In the genomic region with DNA sequence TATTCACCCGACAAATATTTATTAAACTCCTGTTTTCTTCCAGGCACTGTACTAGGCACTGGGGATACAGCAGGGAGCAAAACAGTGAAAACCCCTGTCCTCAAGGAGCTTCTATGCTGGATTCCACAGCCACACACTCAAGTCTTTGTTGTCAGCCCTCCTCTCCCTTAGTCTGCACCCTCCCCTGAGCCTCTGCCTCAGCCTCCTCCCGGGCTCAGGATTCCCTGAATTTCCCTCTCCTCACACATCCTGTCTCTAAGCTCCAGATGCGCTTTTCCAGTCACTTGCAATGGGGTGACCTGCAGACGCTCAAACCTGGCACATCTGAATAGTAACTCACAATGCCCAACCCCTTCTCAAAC, we compare ENCODE assay signal across 17 cellular contexts. TPM values are rescaled to one million over a fixed set of nuclear protein-coding genes. Genes with fewer than 3 reads are reported as not detected.
A peak's percentile ranks its signal among the peaks of the same experiment; 100 is the strongest.
DNase-seq lines count a peak whose midpoint lies in the region; ATAC-seq and TF ChIP-seq lines count a peak whose summit lies in the region.
"Had no signal": no experiment of that assay in that cellular context is flagged by ENCODE, and none has a peak within 500 bp of the region (broad histone marks: within the 10 kb centered on the region; RNA-seq: fewer than 3 reads in every experiment).

No MANE protein-coding gene starts in this region.

- CTCF ChIA-PET in MCF 10A (lab: Yijun Ruan, JAX) = interaction anchor here (0.7 to 5.3 kb wide), 5 partner anchors 23 to 175 kb away, joined by 4 to 25 read pairs (median 20); no protein-coding TSS in a partner anchor

- peaks cover 17% of the 10 kb centered on the region for H3K4me1 Mint-ChIP-seq in MCF 10A (ENCODE audit: insufficient read depth, unreplicated experiment)
- peaks cover 62% of the 10 kb centered on the region for H3K4me1 Mint-ChIP-seq in nephron
- no peaks in the 10 kb centered on the region for H3K4me1 Mint-ChIP-seq in activated naive CD8-positive, alpha-beta T cell treated with anti-CD3 and anti-CD28 coated beads, Interleukin-2, amount 50 U/mL, for 24 hours

- H3K27ac Mint-ChIP-seq in MCF 10A (ENCODE audit: low read depth, unreplicated experiment) (no peak overlapping the region), nephron (peak overlapping the region in 2 of 3 experiments; percentile 89 to 91)
- H3K27ac Mint-ChIP-seq in activated naive CD8-positive, alpha-beta T cell treated with anti-CD3 and anti-CD28 coated beads, Interleukin-2, amount 50 U/mL, for 24 hours = no peak overlapping the region
- H3K27ac Mint-ChIP-seq: B cell, HFFc6 had no signal

- ATAC-seq in activated naive CD8-positive, alpha-beta T cell treated with anti-CD3 and anti-CD28 coated beads, Interleukin-2, amount 50 U/mL, for 24 hours = no peak
- ATAC-seq: PC-3 had no signal

- TF ChIP-seq POLR2A in breast epithelium (IDR thresholded peaks at IDR 0.05) (no peak), adrenal gland (IDR thresholded peaks at IDR 0.05) (no peak), testis (IDR thresholded peaks at IDR 0.05) (no peak)

- DNase-seq in breast epithelium (ENCODE audit: low spot score in 2 of 2) (no peak), MCF 10A (ENCODE audit: unreplicated experiment) (no peak), adrenal gland (no peak), testis (peak; percentile 12), amygdala (lab: John Stamatoyannopoulos, UW) (no peak), tibial artery (no peak)
- no peak for DNase-seq in activated naive CD8-positive, alpha-beta T cell treated with anti-CD3 and anti-CD28 coated beads, Interleukin-2, amount 50 U/mL, for 24 hours
- DNase-seq: HFFc6, KG1, NCI-H1417 treated with DMSO at 0.1 percent for 48 hours, NCI-H187 treated with DMSO at 0.1 percent for 48 hours, NCI-H2227 treated with DMSO at 0.1 percent for 48 hours, NCI-H524 treated with DMSO at 0.1 percent for 48 hours, PC-3, RPMI8226 had no signal

- H3K9me3 Mint-ChIP-seq in MCF 10A (ENCODE audit: unreplicated experiment) = no peaks in the 10 kb centered on the region
- no peaks in the 10 kb centered on the region for H3K9me3 Mint-ChIP-seq in nephron
- no peaks in the 10 kb centered on the region for H3K9me3 Mint-ChIP-seq in activated naive CD8-positive, alpha-beta T cell treated with anti-CD3 and anti-CD28 coated beads, Interleukin-2, amount 50 U/mL, for 24 hours
- H3K9me3 Mint-ChIP-seq: HFFc6 had no signal

- H3K4me3 ChIP-seq in breast epithelium = no peak overlapping the region
- no peak overlapping the region for H3K4me3 ChIP-seq in adrenal gland
- no peak overlapping the region for H3K4me3 ChIP-seq in testis
- H3K4me3 ChIP-seq in tibial artery = no peak overlapping the region

- peak overlapping the region; percentile 71 to 90 for H3K27ac ChIP-seq in breast epithelium
- peak overlapping the region in 3 of 5 donors; percentile 89 to 93 (median 91) for H3K27ac ChIP-seq in adrenal gland
- no peak overlapping the region for H3K27ac ChIP-seq in testis
- H3K27ac ChIP-seq in tibial artery = no peak overlapping the region

- no peaks in the 10 kb centered on the region for H3K36me3 Mint-ChIP-seq in MCF 10A (ENCODE audit: insufficient read depth, unreplicated experiment)
- no peaks in the 10 kb centered on the region for H3K36me3 Mint-ChIP-seq in nephron (ENCODE audit: low read depth)
- H3K36me3 Mint-ChIP-seq in activated naive CD8-positive, alpha-beta T cell treated with anti-CD3 and anti-CD28 coated beads, Interleukin-2, amount 50 U/mL, for 24 hours (ENCODE audit: low read depth) = no peaks in the 10 kb centered on the region

- TF ChIP-seq CTCF in breast epithelium (IDR thresholded peaks at IDR 0.05) = no peak
- no peak for TF ChIP-seq CTCF in MCF 10A (IDR thresholded peaks at IDR 0.05; ENCODE audit: unreplicated experiment)
- TF ChIP-seq CTCF in adrenal gland (IDR thresholded peaks at IDR 0.05) = no peak
- TF ChIP-seq CTCF in nephron (IDR thresholded peaks at IDR 0.05; ENCODE audit: unreplicated experiment in 3 of 3) = no peak
- TF ChIP-seq CTCF in testis (IDR thresholded peaks at IDR 0.05) = no peak
- no peak for TF ChIP-seq CTCF in tibial artery (IDR thresholded peaks at IDR 0.05)

- no peaks in the 10 kb centered on the region for H3K4me1 ChIP-seq in breast epithelium
- peaks cover 32 to 41% of the 10 kb centered on the region in 2 donors for H3K4me1 ChIP-seq in adrenal gland (replicated peaks in 1 of 2)
- peaks cover 25% of the 10 kb centered on the region for H3K4me1 ChIP-seq in testis
- peaks cover 0 to 31% (median 25%) of the 10 kb centered on the region in 4 donors for H3K4me1 ChIP-seq in tibial artery

- H3K36me3 ChIP-seq in breast epithelium (no peaks in the 10 kb centered on the region), adrenal gland (replicated peaks in 1 of 2) (no peaks in the 10 kb centered on the region), testis (ENCODE audit: low read depth, missing control alignments) (no peaks in the 10 kb centered on the region), tibial artery (no peaks in the 10 kb centered on the region)

- H3K27me3 ChIP-seq in breast epithelium (no peaks in the 10 kb centered on the region), adrenal gland (no peaks in the 10 kb centered on the region), testis (no peaks in the 10 kb centered on the region), tibial artery (no peaks in the 10 kb centered on the region)

- peaks cover under 1% of the 10 kb centered on the region for H3K27me3 Mint-ChIP-seq in MCF 10A (ENCODE audit: insufficient read depth, unreplicated experiment)
- H3K27me3 Mint-ChIP-seq in nephron (ENCODE audit: low read depth) = peaks cover 35% of the 10 kb centered on the region
- H3K27me3 Mint-ChIP-seq in activated naive CD8-positive, alpha-beta T cell treated with anti-CD3 and anti-CD28 coated beads, Interleukin-2, amount 50 U/mL, for 24 hours = peaks cover 19% of the 10 kb centered on the region

- intact Hi-C loops in breast epithelium (cut with DNase I; ENCODE audit: low total_unique reads) = no loop called here
- intact Hi-C loops in MCF 10A (cut with micrococcal nuclease) = no loop called here
- intact Hi-C loops in adrenal gland (cut with DNase I) = no loop called here
- intact Hi-C loops in testis (cut with DNase I; ENCODE audit: low total_unique reads) = no loop called here
- intact Hi-C loops in tibial artery (cut with DNase I; ENCODE audit: low total_unique reads) = no loop called here

- WGBS in adrenal gland, 4 donors = 88 to 98% (median 96%) methylated on average over 4 of the region's 4 CpGs
- WGBS in testis, 2 donors = 91 to 92% methylated on average over 4 of the region's 4 CpGs

- no TSS peak for BruUV-seq in MCF 10A (replicated peaks; lab: Mats Ljungman, UMichigan)

- H3K4me3 Mint-ChIP-seq in MCF 10A (ENCODE audit: unreplicated experiment) (no peak overlapping the region), nephron (no peak overlapping the region)
- H3K4me3 Mint-ChIP-seq in activated naive CD8-positive, alpha-beta T cell treated with anti-CD3 and anti-CD28 coated beads, Interleukin-2, amount 50 U/mL, for 24 hours = no peak overlapping the region
- H3K4me3 Mint-ChIP-seq: B cell, HFFc6 had no signal

- no peaks in the 10 kb centered on the region for H3K9me3 ChIP-seq in breast epithelium
- no peaks in the 10 kb centered on the region for H3K9me3 ChIP-seq in adrenal gland (replicated peaks in 1 of 3)
- H3K9me3 ChIP-seq in testis = no peaks in the 10 kb centered on the region
- no peaks in the 10 kb centered on the region for H3K9me3 ChIP-seq in tibial artery

- POLR2A ChIA-PET in MCF 10A (lab: Yijun Ruan, JAX) = interaction anchor here (1.4 kb wide), 1 partner anchor 11 kb away, joined by 5 read pairs; no protein-coding TSS in a partner anchor

RNA-seq across cellular contexts. Expression of a gene that starts 13.5 kb away (rescaled TPM):
- total RNA-seq in breast epithelium (10 to 100 TPM in 2 of 3 donors, 1 to 10 TPM in 1; 6.3 to 17.7 (median 11.2) TPM), MCF 10A (2022) (1.4 and 1.8 TPM in 2 replicates), adrenal gland (10 to 100 TPM in 6 of 8 donors, 1 to 10 TPM in 2; 7.7 to 26.8 (median 14.9) TPM), testis (10 to 100 TPM; 15.6 to 16.5 TPM)
- polyA plus RNA-seq in adrenal gland (10 to 100 TPM in 2 of 3 donors, 1 to 10 TPM in 1; 2.8 to 12.9 (median 10.5) TPM), testis (ENCODE audit: insufficient read depth, low read depth, low replicate concordance) (8.9 TPM)

Comparison
In these comparisons a context has a peak if more than half of its experiments do, and no peak if none do; other contexts are left out.
1. H3K27ac ChIP-seq: peak in breast epithelium (2 of 2) and adrenal gland (3 of 5); none in testis (0 of 2) and tibial artery (0 of 2).
2. H3K27ac Mint-ChIP-seq: peak in nephron (2 of 3); none in MCF 10A (single experiment) and activated naive CD8-positive, alpha-beta T cell treated with anti-CD3 and anti-CD28 coated beads, Interleukin-2, amount 50 U/mL, for 24 hours (single experiment).